In the genomic region with DNA sequence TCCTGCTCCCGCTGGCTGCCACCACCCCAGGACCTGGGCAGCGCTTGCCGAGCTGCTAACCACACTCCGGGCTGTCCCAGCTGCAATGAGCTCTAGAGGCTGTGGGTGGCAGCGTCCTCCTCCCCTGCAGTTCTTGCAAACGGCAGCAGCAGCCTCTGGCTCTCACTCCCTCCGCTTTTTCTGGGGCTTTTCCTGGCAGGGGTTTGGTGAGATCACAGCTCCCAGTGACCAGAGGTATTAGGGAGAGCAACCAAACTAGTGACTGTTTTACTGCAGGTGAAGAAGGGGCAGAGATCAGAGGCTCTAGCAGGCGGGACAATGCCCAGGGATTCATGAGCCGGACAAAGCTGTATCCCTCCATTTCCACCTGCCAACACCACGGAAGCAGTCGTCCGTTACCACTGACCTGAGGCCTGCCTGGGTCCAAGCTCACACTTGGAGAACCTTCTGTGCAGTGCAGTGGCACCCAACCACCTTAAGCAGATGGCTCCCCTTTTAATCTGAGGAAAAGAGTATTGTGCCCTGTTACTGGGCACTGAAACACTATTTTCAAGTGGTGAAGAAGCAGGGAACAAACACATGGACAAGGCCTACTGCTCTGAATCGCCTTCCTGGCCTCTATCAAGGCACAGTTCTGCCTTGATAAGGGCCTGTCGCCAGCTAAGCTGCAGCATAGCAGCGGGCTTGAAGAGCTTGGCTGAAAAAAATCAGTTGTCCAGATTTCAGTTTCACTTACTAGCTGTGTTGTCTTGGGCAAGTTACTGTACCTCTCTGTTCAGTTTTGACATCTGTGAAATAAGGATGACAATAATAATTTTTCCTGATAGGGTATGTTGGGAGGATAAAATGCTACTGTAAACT, we compare ENCODE assay signal across 8 cellular contexts. TPM values are rescaled to one million over a fixed set of nuclear protein-coding genes. Genes with fewer than 3 reads are reported as not detected.
DNase-seq lines count a peak whose midpoint lies in the region; ATAC-seq and TF ChIP-seq lines count a peak whose summit lies in the region.

A gene (minus strand): TSS at position 87 of the 861 bp plus-strand sequence. CDS start 95 bp downstream, outside the sequence.

- peak within 1 kb of the TSS; percentile 66 for H3K4me3 Mint-ChIP-seq in dendritic cell treated with granulocyte-macrophage colony-stimulating factor and Interleukin-4, amounts not matched to agents 40 ng/mL and 50 ng/mL, for 4 days

- H3K4me1 Mint-ChIP-seq in dendritic cell treated with granulocyte-macrophage colony-stimulating factor and Interleukin-4, amounts not matched to agents 40 ng/mL and 50 ng/mL, for 4 days (ENCODE audit: low read depth) = peaks cover 11% of the 10 kb centered on the region

- 8% methylated on average over 14 of the region's 15 CpGs for WGBS in right lobe of liver (ENCODE audit: insufficient coverage, low coverage, low lambda C conversion rate, missing lambda C conversion rate)

- intact Hi-C loops in dendritic cell treated with granulocyte-macrophage colony-stimulating factor and Interleukin-4, amounts not matched to agents 40 ng/mL and 50 ng/mL, for 4 days (cut with micrococcal nuclease) = no loop called here
- intact Hi-C loops in right lobe of liver (cut with DNase I) = no loop called here

- POLR2A ChIA-PET in AG04449 (lab: Yijun Ruan, JAX) = no interaction called here

- no peaks in the 10 kb centered on the region for H3K9me3 ChIP-seq in right lobe of liver

- H3K27me3 ChIP-seq in right lobe of liver = no peaks in the 10 kb centered on the region

- CTCF ChIA-PET in AG04449 (lab: Yijun Ruan, JAX) = interaction anchor here (1.0 to 1.8 kb wide), 4 partner anchors 15 to 223 kb away, joined by 3 to 8 read pairs (median 4); no protein-coding TSS in a partner anchor

- H3K27me3 Mint-ChIP-seq in dendritic cell treated with granulocyte-macrophage colony-stimulating factor and Interleukin-4, amounts not matched to agents 40 ng/mL and 50 ng/mL, for 4 days = no peaks in the 10 kb centered on the region

- TF ChIP-seq POLR2A in right lobe of liver (IDR thresholded peaks at IDR 0.05) = peak; percentile 96

- no peak for DNase-seq in AG04449 (ENCODE audit: low read depth, low spot score)
- peak; percentile 53 for DNase-seq in NCI-H510A (lab: John Stamatoyannopoulos, UW)
- peak; percentile 56 to 82 for DNase-seq in activated CD4-positive, alpha-beta T cell treated with anti-CD3 and anti-CD28 coated beads, Interleukin-2, amount 50 U/mL, for 24 hours (ENCODE audit: low read depth in 1 of 2, low spot score in 1 of 2)
- peak; percentile 90 to 94 (median 94) for DNase-seq in right lobe of liver
- peak; percentile 78 for DNase-seq in stimulated activated CD4-positive, alpha-beta T cell treated with anti-CD3 and anti-CD28 coated beads, Interleukin-4, amount 100 ng/mL, for 1 hour

- no peak within 1 kb of the TSS for H3K4me3 ChIP-seq in AG04449 (ENCODE audit: low read depth, low read length)
- H3K4me3 ChIP-seq in right lobe of liver = peak within 1 kb of the TSS; percentile 52 to 80 (median 77)

- peaks cover 0 to 4% (median 0%) of the 10 kb centered on the region in 4 donors for H3K36me3 ChIP-seq in right lobe of liver

- peak; percentile 87 for ATAC-seq in GM18520 (IDR thresholded peaks at IDR 0.05; ENCODE audit: unreplicated experiment)
- ATAC-seq in HG03066 (IDR thresholded peaks at IDR 0.05; ENCODE audit: low read depth, unreplicated experiment) = peak; percentile 94
- peak; percentile 84 to 93 (median 84) for ATAC-seq in right lobe of liver

- H3K36me3 Mint-ChIP-seq in dendritic cell treated with granulocyte-macrophage colony-stimulating factor and Interleukin-4, amounts not matched to agents 40 ng/mL and 50 ng/mL, for 4 days (ENCODE audit: low read depth) = no peaks in the 10 kb centered on the region

- H3K27ac ChIP-seq in right lobe of liver = peak within 1 kb of the TSS; percentile 74 to 90 (median 86)

- no peak within 1 kb of the TSS for H3K27ac Mint-ChIP-seq in dendritic cell treated with granulocyte-macrophage colony-stimulating factor and Interleukin-4, amounts not matched to agents 40 ng/mL and 50 ng/mL, for 4 days

- TF ChIP-seq CTCF in AG04449 (IDR thresholded peaks at IDR 0.05; ENCODE audit: insufficient read depth, low read length, missing control alignments) (peak; percentile 61), right lobe of liver (IDR thresholded peaks at IDR 0.05) (peak; percentile 48 to 60 (median 54))

- no peaks in the 10 kb centered on the region for H3K9me3 Mint-ChIP-seq in dendritic cell treated with granulocyte-macrophage colony-stimulating factor and Interleukin-4, amounts not matched to agents 40 ng/mL and 50 ng/mL, for 4 days

- H3K4me1 ChIP-seq in right lobe of liver = peaks cover 0 to 44% (median 5%) of the 10 kb centered on the region in 4 donors

RNA-seq across cellular contexts. Expression of the gene that starts here (rescaled TPM):
- 100 to 1,000 TPM; 110 to 279 (median 175) TPM for total RNA-seq in right lobe of liver
